1 cellular context compared by ENCODE assay signal in genomic region chr2:156435725-156436476, GRCh38.
TF ChIP-seq lines count a peak whose summit lies in the region.

TSS of gene GPD2 (plus strand) at chr2:156436379. CDS start at chr2:156476106, 39,727 bp downstream.

TF ChIP-seq in K562, 482 proteins besides CTCF, POLR2A, EP300 and RAD21 (continued from another document and continues in another):
- TF ChIP-seq ZNF398 (CRISPR knock-in tag; IDR thresholded peaks at IDR 0.05) (no peak), ELF1 (tag; IDR thresholded peaks at IDR 0.05) (peak; percentile 59; the same call in 1 of the 2 replicates), TAF15 (IDR thresholded peaks at IDR 0.05; ENCODE audit: low read depth, low read length) (no peak), ZNF263 (CRISPR knock-in tag; IDR thresholded peaks at IDR 0.05; ENCODE audit: borderline replicate concordance) (peak; percentile 92), NR3C1 (CRISPR knock-in tag; IDR thresholded peaks at IDR 0.05) (no peak), PML (IDR thresholded peaks at IDR 0.05; ENCODE audit: low read length) (0 out of 2 replicates have a peak, but pooled peaks have one; percentile 48), ZNF583 (CRISPR knock-in tag; IDR thresholded peaks at IDR 0.05) (no peak), MNT (conservative IDR thresholded peaks at IDR 0.05) (0 out of 4 replicates have a peak, but pooled peaks of 1 of the 2 experiments have one; percentile 42), GTF2F1 (IDR thresholded peaks at IDR 0.05; ENCODE audit: low read depth, low read length) (no peak), OTX1 (CRISPR knock-in tag; IDR thresholded peaks at IDR 0.05) (no peak), ZBTB34 (CRISPR knock-in tag; IDR thresholded peaks at IDR 0.05) (no peak), ATF2 (CRISPR knock-in tag; IDR thresholded peaks at IDR 0.05) (no peak), MBD2 (IDR thresholded peaks at IDR 0.05; ENCODE audit: borderline replicate concordance, low read depth) (0 out of 2 replicates have a peak, but pooled peaks have one; percentile 24), POLR2AphosphoS5 (IDR thresholded peaks at IDR 0.05; ENCODE audit: control insufficient read depth, insufficient read depth, low read depth, low read length) (peak; percentile 30; the same call in 1 of the 2 replicates), BRF2 (IDR thresholded peaks at IDR 0.05; ENCODE audit: borderline replicate concordance, insufficient read depth, insufficient read length) (no peak), TAF1 (IDR thresholded peaks at IDR 0.05; ENCODE audit: control insufficient read depth, extremely low read depth, insufficient read depth, low read length, severe bottlenecking) (no peak), E2F3 (CRISPR knock-in tag; IDR thresholded peaks at IDR 0.05) (no peak), RNF219 (CRISPR knock-in tag; IDR thresholded peaks at IDR 0.05) (no peak), BDP1 (IDR thresholded peaks at IDR 0.05; ENCODE audit: insufficient read depth, insufficient read length) (no peak), MYC (IDR thresholded peaks at IDR 0.05; ENCODE audit: low read depth, low read length) (peak; percentile 53; the same call in 1 of the 2 replicates), MYC (CRISPR knock-in tag; IDR thresholded peaks at IDR 0.05; ENCODE audit: borderline replicate concordance, low read depth) (no peak), ATF3 (IDR thresholded peaks at IDR 0.05) (peak; percentile 30; the same call in 1 of the 2 replicates), ATF3 (CRISPR knock-in tag; conservative IDR thresholded peaks at IDR 0.05) (no peak), SPI1 (IDR thresholded peaks at IDR 0.05; ENCODE audit: borderline replicate concordance, low read depth, low read length) (peak; percentile 55; the same call in 1 of the 2 replicates), CBX8 (IDR thresholded peaks at IDR 0.05; ENCODE audit: borderline replicate concordance, extremely low read depth, low read depth, low read length, poor library complexity, severe bottlenecking) (no peak), TCF7L2 (IDR thresholded peaks at IDR 0.05; ENCODE audit: low read depth, low read length) (no peak), TEAD4 (IDR thresholded peaks at IDR 0.05; ENCODE audit: low read length) (no peak), TEAD4 (CRISPR knock-in tag; IDR thresholded peaks at IDR 0.05; ENCODE audit: borderline replicate concordance) (no peak), ZBTB33 (CRISPR knock-in tag; IDR thresholded peaks at IDR 0.05) (peak; percentile 99), PHF8 (IDR thresholded peaks at IDR 0.05; ENCODE audit: borderline replicate concordance, low read length) (peak; percentile 48; the same call in 1 of the 2 replicates), REST (CRISPR knock-in tag; IDR thresholded peaks at IDR 0.05; ENCODE audit: low read depth) (no peak), CXXC5 (CRISPR knock-in tag; IDR thresholded peaks at IDR 0.05) (peak; percentile 72), ELF2 (CRISPR knock-in tag; IDR thresholded peaks at IDR 0.05) (no peak), RBM14 (IDR thresholded peaks at IDR 0.05; ENCODE audit: borderline replicate concordance, insufficient read depth, low read depth, low read length) (0 out of 2 replicates have a peak, but pooled peaks have one; percentile 62), GATA2 (CRISPR knock-in tag; IDR thresholded peaks at IDR 0.05) (no peak), HDAC1 (IDR thresholded peaks at IDR 0.05) (no peak), ZBTB7A (IDR thresholded peaks at IDR 0.05; ENCODE audit: borderline replicate concordance, control insufficient read depth, low read depth, low read length) (peak; percentile 19; the same call in 1 of the 2 replicates), ZNF232 (CRISPR knock-in tag; IDR thresholded peaks at IDR 0.05) (no peak), ZNF584 (CRISPR knock-in tag; IDR thresholded peaks at IDR 0.05; ENCODE audit: low read depth) (no peak), GABPB2 (CRISPR knock-in tag; conservative IDR thresholded peaks at IDR 0.05) (no peak), ZFX (CRISPR knock-in tag; IDR thresholded peaks at IDR 0.05) (peak; percentile 83), MAX (CRISPR knock-in tag; IDR thresholded peaks at IDR 0.05) (peak; percentile 34; the same call in 1 of the 2 replicates), POLR2G (IDR thresholded peaks at IDR 0.05; ENCODE audit: low read depth, low read length) (peak; percentile 85), ID3 (CRISPR knock-in tag; IDR thresholded peaks at IDR 0.05) (no peak), ID3 (tag; IDR thresholded peaks at IDR 0.05) (no peak), RCOR1 (IDR thresholded peaks at IDR 0.05; ENCODE audit: borderline replicate concordance in 1 of 2, low read depth in 2 of 2, low read length in 2 of 2) (peak in 1 of 2 experiments; percentile 27; a peak in 1 of 4 replicates)
